ENCODE assay signal across 23 cellular contexts in genomic region chr10:131681656-131682055, GRCh38.
DNase-seq lines count a peak whose midpoint lies in the region; ATAC-seq, FAIRE-seq and TF ChIP-seq lines count a peak whose summit lies in the region.
"Had no signal": no experiment of that assay in that cellular context is flagged by ENCODE, and none has a peak within 500 bp of the region (broad histone marks: within the 10 kb centered on the region; RNA-seq: fewer than 3 reads in every experiment).

No MANE protein-coding gene starts in this region.

- H2AK5ac ChIP-seq in neuronal stem cell (ENCODE audit: low read depth, low read length), result peak overlapping the region; percentile 72

- H3K4me3 ChIP-seq in WERI-Rb-1 (ENCODE audit: low read depth, low read length), result no peak overlapping the region
- no peak overlapping the region for H3K4me3 ChIP-seq in kidney (ENCODE audit: low read length in 2 of 2)
- H3K4me3 ChIP-seq in neuronal stem cell (ENCODE audit: low read length in 2 of 2), result no peak overlapping the region
- H3K4me3 ChIP-seq in spleen, result no peak overlapping the region
- H3K4me3 ChIP-seq in BE2C (ENCODE audit: low read depth, low read length), result no peak overlapping the region
- H3K4me3 ChIP-seq in gastrocnemius medialis, result no peak overlapping the region
- H3K4me3 ChIP-seq: BLaER1 treated with 17β-estradiol and CSF1 and Interleukin-3, amounts not matched to agents 10 nM and 100 nM; HAP-1 had no signal

- H3K27me3 ChIP-seq in WERI-Rb-1 (ENCODE audit: insufficient read depth, low read depth, severe bottlenecking) (no peaks in the 10 kb centered on the region), neuronal stem cell (ENCODE audit: control insufficient read depth in 3 of 3, insufficient read depth in 3 of 3, low read depth in 1 of 3, low read length in 3 of 3) (peaks cover 0 to 11% (median 0%) of the 10 kb centered on the region in 3 experiments), spleen (replicated peaks in 1 of 7) (peaks cover 0 to 58% (median 0%) of the 10 kb centered on the region in 7 donors), BE2C (no peaks in the 10 kb centered on the region), gastrocnemius medialis (no peaks in the 10 kb centered on the region)
- H3K27me3 ChIP-seq: BLaER1 treated with 17β-estradiol and CSF1 and Interleukin-3, amounts not matched to agents 10 nM and 100 nM had no signal

- TF ChIP-seq POLR2A in spleen (IDR thresholded peaks at IDR 0.05) (no peak), gastrocnemius medialis (IDR thresholded peaks at IDR 0.05) (no peak)

- no peak for FAIRE-seq in kidney (lab: Jason Lieb, UNC)
- FAIRE-seq: A204.1, D721Med, GM12891, GM18507, H54 had no signal

- no peaks in the 10 kb centered on the region for H3K4me1 ChIP-seq in kidney (ENCODE audit: control insufficient read depth in 1 of 2, insufficient read depth in 1 of 2, low read depth in 1 of 2, low read length in 2 of 2)
- peaks cover 10 to 18% of the 10 kb centered on the region in 2 donors for H3K4me1 ChIP-seq in neuronal stem cell (ENCODE audit: control insufficient read depth in 2 of 2, insufficient read depth in 1 of 2, low read depth in 1 of 2, low read length in 2 of 2)
- H3K4me1 ChIP-seq in spleen, result no peaks in the 10 kb centered on the region
- no peaks in the 10 kb centered on the region for H3K4me1 ChIP-seq in BE2C
- H3K4me1 ChIP-seq in gastrocnemius medialis, result no peaks in the 10 kb centered on the region
- H3K4me1 ChIP-seq: HAP-1 had no signal

- no peak overlapping the region for H4K91ac ChIP-seq in neuronal stem cell (ENCODE audit: low read depth, low read length, poor library complexity)

- H3K36me3 ChIP-seq in WERI-Rb-1 (no peaks in the 10 kb centered on the region), kidney (ENCODE audit: control insufficient read depth in 1 of 2, insufficient read depth in 2 of 2, low read length in 2 of 2) (no peaks in the 10 kb centered on the region), neuronal stem cell (replicated peaks in 1 of 2; ENCODE audit: control insufficient read depth in 2 of 2, insufficient read depth in 2 of 2, low read length in 2 of 2) (no peaks in the 10 kb centered on the region), spleen (no peaks in the 10 kb centered on the region), BE2C (no peaks in the 10 kb centered on the region), gastrocnemius medialis (no peaks in the 10 kb centered on the region)
- H3K36me3 ChIP-seq: BLaER1 treated with 17β-estradiol and CSF1 and Interleukin-3, amounts not matched to agents 10 nM and 100 nM; HAP-1 had no signal

- no peak overlapping the region for H2BK120ac ChIP-seq in neuronal stem cell (ENCODE audit: low read depth, low read length)

- ATAC-seq in GM19035 (IDR thresholded peaks at IDR 0.05; ENCODE audit: unreplicated experiment) (no peak), gastrocnemius medialis (no peak)

- in situ Hi-C loops in gastrocnemius medialis (cut with MboI; ENCODE audit: low sequenced_read_pairs in 4 of 4), result no loop called here

- H3K9me3 ChIP-seq in WERI-Rb-1 (ENCODE audit: severe bottlenecking) (no peaks in the 10 kb centered on the region), kidney (ENCODE audit: control insufficient read depth in 1 of 2, low read length in 2 of 2) (no peaks in the 10 kb centered on the region), neuronal stem cell (replicated peaks in 1 of 2; ENCODE audit: control insufficient read depth in 2 of 2, insufficient read depth in 1 of 2, low read depth in 1 of 2, low read length in 2 of 2) (no peaks in the 10 kb centered on the region), spleen (no peaks in the 10 kb centered on the region), BE2C (no peaks in the 10 kb centered on the region; the same call in 1 of the 2 replicates), gastrocnemius medialis (no peaks in the 10 kb centered on the region)
- H3K9me3 ChIP-seq: BLaER1 treated with 17β-estradiol and CSF1 and Interleukin-3, amounts not matched to agents 10 nM and 100 nM; HAP-1 had no signal

- peak overlapping the region; percentile 71 for H3K18ac ChIP-seq in neuronal stem cell (ENCODE audit: low read length)

- H3K9ac ChIP-seq in kidney (ENCODE audit: low read length in 2 of 2), result no peak overlapping the region
- no peak overlapping the region for H3K9ac ChIP-seq in neuronal stem cell (ENCODE audit: low read depth, low read length, poor library complexity)
- H3K9ac ChIP-seq: BLaER1 treated with 17β-estradiol and CSF1 and Interleukin-3, amounts not matched to agents 10 nM and 100 nM had no signal

- intact Hi-C loops in kidney (cut with DNase I), result no loop called here
- intact Hi-C loops in spleen (cut with DNase I; ENCODE audit: low total_unique reads), result no loop called here
- intact Hi-C loops in gastrocnemius medialis (cut with DNase I; ENCODE audit: low total_unique reads), result no loop called here

- H2BK5ac ChIP-seq in neuronal stem cell (ENCODE audit: low read length), result no peak overlapping the region

- no peak overlapping the region for H4K8ac ChIP-seq in neuronal stem cell (ENCODE audit: low read depth, low read length)

- no peak overlapping the region for H3K14ac ChIP-seq in neuronal stem cell (ENCODE audit: low read length)

- H3K4ac ChIP-seq in neuronal stem cell (ENCODE audit: low read length), result no peak overlapping the region

- TF ChIP-seq CTCF in WERI-Rb-1 (IDR thresholded peaks at IDR 0.05; ENCODE audit: low read depth, low read length), result no peak
- no peak for TF ChIP-seq CTCF in kidney (IDR thresholded peaks at IDR 0.05; ENCODE audit: borderline replicate concordance, extremely low read depth, insufficient read depth)
- no peak for TF ChIP-seq CTCF in spleen (IDR thresholded peaks at IDR 0.05 in 8 of 11, conservative IDR thresholded peaks at IDR 0.05 in 3 of 11)
- no peak for TF ChIP-seq CTCF in BE2C (IDR thresholded peaks at IDR 0.05; ENCODE audit: low read depth, low read length)
- no peak for TF ChIP-seq CTCF in gastrocnemius medialis (IDR thresholded peaks at IDR 0.05 in 4 of 5, conservative IDR thresholded peaks at IDR 0.05 in 1 of 5)

- no peak overlapping the region for H2AFZ ChIP-seq in neuronal stem cell (ENCODE audit: low read length)

- no peak overlapping the region for H3K23ac ChIP-seq in neuronal stem cell (ENCODE audit: low read depth, low read length, poor library complexity)

- no peaks in the 10 kb centered on the region for H3K79me1 ChIP-seq in neuronal stem cell (ENCODE audit: low read depth, low read length)

- 0 out of 2 replicates have a peak overlapping the region, but pooled peaks have one; percentile 26 for H3K27ac ChIP-seq in WERI-Rb-1
- no peak overlapping the region for H3K27ac ChIP-seq in kidney (ENCODE audit: low read depth in 2 of 2, low read length in 2 of 2)
- no peak overlapping the region for H3K27ac ChIP-seq in neuronal stem cell (replicated peaks; ENCODE audit: low read length)
- H3K27ac ChIP-seq in spleen, result no peak overlapping the region
- H3K27ac ChIP-seq in gastrocnemius medialis, result no peak overlapping the region
- H3K27ac ChIP-seq: 22Rv1; BLaER1 treated with 17β-estradiol and CSF1 and Interleukin-3, amounts not matched to agents 10 nM and 100 nM had no signal

- WGBS in neuronal stem cell (ENCODE audit: extremely low coverage in 2 of 2, insufficient read length in 2 of 2, insufficient replicate concordance in 1 of 2), 2 donors, result no CpG with 5 or more reads among the region's 12 CpGs
- WGBS in spleen, 5 donors, result 81 to 93% (median 86%) methylated on average over 10 to 12 of the region's 12 CpGs

- no peak overlapping the region for H3K4me2 ChIP-seq in neuronal stem cell (ENCODE audit: insufficient read depth, low read length, poor library complexity, severe bottlenecking)
- H3K4me2 ChIP-seq: BLaER1 treated with 17β-estradiol and CSF1 and Interleukin-3, amounts not matched to agents 10 nM and 100 nM had no signal

- H2BK15ac ChIP-seq in neuronal stem cell (ENCODE audit: low read length), result no peak overlapping the region

- no peak overlapping the region for H2BK12ac ChIP-seq in neuronal stem cell (ENCODE audit: low read length)

- no peak for DNase-seq in WERI-Rb-1
- peak; percentile 29 for DNase-seq in kidney
- DNase-seq in neuronal stem cell (ENCODE audit: low spot score), result no peak
- DNase-seq in spleen, result peak; percentile 51
- no peak for DNase-seq in BE2C
- no peak for DNase-seq in DMS53 treated with DMSO at 0.1 percent for 48 hours (lab: John Stamatoyannopoulos, UW; ENCODE audit: unreplicated experiment)
- no peak for DNase-seq in gastrocnemius medialis
- DNase-seq: CD4-positive, alpha-beta T cell; CD8-positive, alpha-beta memory T cell; DMS 273 treated with DMSO at 0.1 percent for 48 hours; DMS79 treated with DMSO at 0.1 percent for 48 hours; GF-D8; GOT3; HFFc6 had no signal

Comparison
In these comparisons a context has a peak if more than half of its experiments do, and no peak if none do; other contexts are left out.
1. DNase-seq: peak in kidney (single experiment) and spleen (single experiment); none in WERI-Rb-1 (single experiment), neuronal stem cell (single experiment), BE2C (single experiment), DMS53 treated with DMSO at 0.1 percent for 48 hours (single experiment) and gastrocnemius medialis (0 of 2).